2 cellular contexts compared by ENCODE assay signal in the genomic region with DNA sequence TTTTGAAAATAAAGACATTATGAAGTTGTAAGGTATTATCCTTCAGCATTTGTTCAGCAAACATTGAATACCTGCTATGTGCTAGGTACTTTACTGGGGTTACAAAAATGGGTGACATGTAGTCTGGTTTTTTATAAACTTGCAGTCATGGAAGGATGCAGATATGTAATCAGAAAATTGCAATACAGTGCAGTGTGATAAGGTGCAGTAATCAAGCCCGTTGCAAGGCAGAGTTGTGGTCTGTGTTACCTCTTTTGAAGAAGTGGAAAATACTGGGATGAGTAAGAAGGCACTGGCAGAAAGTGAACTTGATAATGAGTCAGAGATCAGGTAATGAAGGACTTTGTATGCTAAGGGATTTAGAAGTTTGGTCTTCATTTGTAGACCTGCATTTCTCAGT.
TF ChIP-seq lines count a peak whose summit lies in the region.

No MANE protein-coding gene starts in this region.

TF ChIP-seq in K562, 482 proteins besides CTCF, POLR2A, EP300 and RAD21 (continued from another document and continues in another):
- TF ChIP-seq TEAD4 (IDR thresholded peaks at IDR 0.05; ENCODE audit: low read length), result peak; percentile 86
- no peak for TF ChIP-seq TEAD4 (CRISPR knock-in tag; IDR thresholded peaks at IDR 0.05; ENCODE audit: borderline replicate concordance)
- TF ChIP-seq DPF2 (IDR thresholded peaks at IDR 0.05), result peak; percentile 67
- TF ChIP-seq, protein P1, sequence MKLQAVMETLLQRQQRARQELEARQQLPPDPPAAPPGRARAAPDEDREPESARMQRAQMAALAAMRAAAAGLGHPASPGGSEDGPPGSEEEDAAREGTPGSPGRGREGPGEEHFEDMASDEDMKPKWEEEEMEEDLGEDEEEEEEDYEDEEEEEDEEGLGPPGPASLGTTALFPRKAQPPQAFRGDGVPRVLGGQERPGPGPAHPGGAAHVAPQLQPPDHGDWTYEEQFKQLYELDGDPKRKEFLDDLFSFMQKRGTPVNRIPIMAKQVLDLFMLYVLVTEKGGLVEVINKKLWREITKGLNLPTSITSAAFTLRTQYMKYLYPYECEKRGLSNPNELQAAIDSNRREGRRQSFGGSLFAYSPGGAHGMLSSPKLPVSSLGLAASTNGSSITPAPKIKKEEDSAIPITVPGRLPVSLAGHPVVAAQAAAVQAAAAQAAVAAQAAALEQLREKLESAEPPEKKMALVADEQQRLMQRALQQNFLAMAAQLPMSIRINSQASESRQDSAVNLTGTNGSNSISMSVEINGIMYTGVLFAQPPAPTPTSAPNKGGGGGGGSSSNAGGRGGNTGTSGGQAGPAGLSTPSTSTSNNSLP (IDR thresholded peaks at IDR 0.05; ENCODE audit: borderline replicate concordance, low read depth, low read length), result peak; percentile 77; the same call in 1 of the 2 replicates
- 0 out of 2 replicates have a peak, but pooled peaks have one; percentile 10 for TF ChIP-seq CREM (IDR thresholded peaks at IDR 0.05; ENCODE audit: low read depth)
- no peak for TF ChIP-seq POLR2G (IDR thresholded peaks at IDR 0.05; ENCODE audit: low read depth, low read length)
- TF ChIP-seq TAL1 (IDR thresholded peaks at IDR 0.05), result peak; percentile 77
- peak in 1 of 2 experiments; percentile 26; a peak in 1 of 4 replicates for TF ChIP-seq TRIM24 (IDR thresholded peaks at IDR 0.05)
- peak; percentile 24; the same call in 1 of the 2 replicates for TF ChIP-seq NFIC (IDR thresholded peaks at IDR 0.05)
- 0 out of 2 replicates have a peak, but pooled peaks have one; percentile 11 for TF ChIP-seq FOXM1 (IDR thresholded peaks at IDR 0.05; ENCODE audit: low read depth)
- no peak for TF ChIP-seq FOXM1 (CRISPR knock-in tag; IDR thresholded peaks at IDR 0.05; ENCODE audit: low read depth)
- 0 out of 2 replicates have a peak, but pooled peaks have one; percentile 10 for TF ChIP-seq SOX6 (IDR thresholded peaks at IDR 0.05)
- peak; percentile 62 for TF ChIP-seq SMARCB1 (IDR thresholded peaks at IDR 0.05; ENCODE audit: insufficient read length, low read depth)
- peak; percentile 27; the same call in 1 of the 2 replicates for TF ChIP-seq ATF3 (IDR thresholded peaks at IDR 0.05)
- no peak for TF ChIP-seq ATF3 (CRISPR knock-in tag; conservative IDR thresholded peaks at IDR 0.05)
- TF ChIP-seq ELK3 (CRISPR knock-in tag; IDR thresholded peaks at IDR 0.05), result no peak
- TF ChIP-seq, protein P2, sequence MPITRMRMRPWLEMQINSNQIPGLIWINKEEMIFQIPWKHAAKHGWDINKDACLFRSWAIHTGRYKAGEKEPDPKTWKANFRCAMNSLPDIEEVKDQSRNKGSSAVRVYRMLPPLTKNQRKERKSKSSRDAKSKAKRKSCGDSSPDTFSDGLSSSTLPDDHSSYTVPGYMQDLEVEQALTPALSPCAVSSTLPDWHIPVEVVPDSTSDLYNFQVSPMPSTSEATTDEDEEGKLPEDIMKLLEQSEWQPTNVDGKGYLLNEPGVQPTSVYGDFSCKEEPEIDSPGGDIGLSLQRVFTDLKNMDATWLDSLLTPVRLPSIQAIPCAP (CRISPR knock-in tag; IDR thresholded peaks at IDR 0.05; ENCODE audit: borderline replicate concordance), result no peak
- TF ChIP-seq STAT5A (IDR thresholded peaks at IDR 0.05; ENCODE audit: borderline replicate concordance, low read length), result peak; percentile 54; the same call in 1 of the 2 replicates
- 0 out of 2 replicates have a peak, but pooled peaks have one; percentile 35 for TF ChIP-seq SMARCC2 (IDR thresholded peaks at IDR 0.05; ENCODE audit: low read depth)
- no peak for TF ChIP-seq POLR2B (IDR thresholded peaks at IDR 0.05; ENCODE audit: low read depth, partially characterized antibody)
- TF ChIP-seq JUND (IDR thresholded peaks at IDR 0.05; ENCODE audit: borderline replicate concordance, low read depth, low read length), result peak; percentile 64; the same call in 1 of the 2 replicates
- TF ChIP-seq JUND (tag; IDR thresholded peaks at IDR 0.05; ENCODE audit: borderline replicate concordance, low read depth, low read length), result no peak; the same call in 2 of the 3 replicates
- peak; percentile 89 for TF ChIP-seq ARID1B (IDR thresholded peaks at IDR 0.05)
- TF ChIP-seq HLTF (IDR thresholded peaks at IDR 0.05), result no peak
- no peak for TF ChIP-seq ZNF175 (CRISPR knock-in tag; IDR thresholded peaks at IDR 0.05; ENCODE audit: low read depth)
- peak; percentile 65 for TF ChIP-seq FOSL1 (tag; conservative IDR thresholded peaks at IDR 0.05)
- 0 out of 2 replicates have a peak, but pooled peaks have one; percentile 34 for TF ChIP-seq MTA2 (IDR thresholded peaks at IDR 0.05; ENCODE audit: low read depth)
- TF ChIP-seq TBP (optimal IDR thresholded peaks at IDR 0.05; ENCODE audit: low read depth, low read length), result no peak
- TF ChIP-seq ZNF253 (CRISPR knock-in tag; conservative IDR thresholded peaks at IDR 0.05), result no peak
- TF ChIP-seq CBFA2T2 (conservative IDR thresholded peaks at IDR 0.05), result peak; percentile 80
- TF ChIP-seq ELF1 (tag; IDR thresholded peaks at IDR 0.05), result no peak
- peak; percentile 63; the same call in 1 of the 2 replicates for TF ChIP-seq KLF16 (IDR thresholded peaks at IDR 0.05)
- TF ChIP-seq SMARCA4 (IDR thresholded peaks at IDR 0.05), result peak; percentile 77

TF ChIP-seq in HEK293T, 16 proteins besides CTCF, POLR2A, EP300 and RAD21 (continued from another document):
- TF ChIP-seq TARDBP (IDR thresholded peaks at IDR 0.05), result no peak
- TF ChIP-seq PKNOX1 (IDR thresholded peaks at IDR 0.05), result no peak
- no peak for TF ChIP-seq FOXK2 (IDR thresholded peaks at IDR 0.05)
- TF ChIP-seq FOXM1 (IDR thresholded peaks at IDR 0.05; ENCODE audit: borderline replicate concordance), result no peak
- TF ChIP-seq HDGF (IDR thresholded peaks at IDR 0.05; ENCODE audit: borderline replicate concordance), result no peak
